17 cellular contexts compared by ENCODE assay signal in the genomic region with DNA sequence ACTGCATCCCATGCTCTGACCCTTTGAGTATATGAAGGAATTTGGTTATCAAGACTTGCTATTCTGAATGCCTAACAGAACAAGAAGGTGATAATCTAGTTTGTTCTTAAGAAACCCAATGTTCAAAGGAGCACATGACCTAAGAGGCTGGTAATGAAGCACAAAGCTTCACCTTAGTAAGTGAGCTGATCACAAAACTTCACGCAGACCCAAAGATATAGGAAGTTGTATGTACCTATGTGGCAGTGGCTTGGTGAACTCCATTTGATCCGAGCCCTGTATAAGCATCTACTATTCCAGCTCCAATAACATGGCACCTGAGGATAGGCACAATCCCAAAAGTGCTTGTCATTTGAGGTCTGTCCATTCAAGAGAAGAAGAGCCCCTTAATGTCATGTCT.
"Had no signal": no experiment of that assay in that cellular context is flagged by ENCODE, and none has a peak within 500 bp of the region (broad histone marks: within the 10 kb centered on the region; RNA-seq: fewer than 3 reads in every experiment).

No MANE protein-coding gene starts in this region.

- H3K9me3 Mint-ChIP-seq: brain; dendritic cell treated with granulocyte-macrophage colony-stimulating factor and Interleukin-4, amounts not matched to agents 40 ng/mL and 50 ng/mL, for 4 days; effector memory CD8-positive, alpha-beta T cell; neural progenitor cell had no signal

- FAIRE-seq: keratinocyte, pancreas, TTC549 had no signal

- H3K27me3 Mint-ChIP-seq: brain; dendritic cell treated with granulocyte-macrophage colony-stimulating factor and Interleukin-4, amounts not matched to agents 40 ng/mL and 50 ng/mL, for 4 days; effector memory CD8-positive, alpha-beta T cell had no signal

- ATAC-seq: effector memory CD8-positive, alpha-beta T cell; gastroesophageal sphincter; pancreas; upper lobe of right lung had no signal

- H3K27ac Mint-ChIP-seq: dendritic cell treated with granulocyte-macrophage colony-stimulating factor and Interleukin-4, amounts not matched to agents 40 ng/mL and 50 ng/mL, for 4 days; neural progenitor cell had no signal

- DNase-seq: activated CD8-positive, alpha-beta memory T cell treated with anti-CD3 and anti-CD28 coated beads, Interleukin-2, amount 50 U/mL, for 4 hours; activated effector memory CD4-positive, alpha-beta T cell treated with anti-CD3 and anti-CD28 coated beads, Interleukin-2, amount 50 U/mL, for 16 hours; amygdala; effector memory CD8-positive, alpha-beta T cell; left ventricle myocardium inferior; mesenchymal stem cell; pancreas; stimulated activated CD4-positive, alpha-beta T cell treated with anti-CD3 and anti-CD28 coated beads, Interleukin-12 subunit alpha, Interleukin-12 subunit beta, amount 100 ng/mL, for 4 hours; stimulated activated naive CD4-positive, alpha-beta T cell treated with Interleukin-2 at 50 U/mL for 16 hours; testis; upper lobe of right lung had no signal

- H3K4me3 Mint-ChIP-seq: brain; dendritic cell treated with granulocyte-macrophage colony-stimulating factor and Interleukin-4, amounts not matched to agents 40 ng/mL and 50 ng/mL, for 4 days; neural progenitor cell had no signal

- H3K36me3 Mint-ChIP-seq: brain, neural progenitor cell had no signal
